Comparison of ENCODE assay signal across 1 cellular context in the genomic region with DNA sequence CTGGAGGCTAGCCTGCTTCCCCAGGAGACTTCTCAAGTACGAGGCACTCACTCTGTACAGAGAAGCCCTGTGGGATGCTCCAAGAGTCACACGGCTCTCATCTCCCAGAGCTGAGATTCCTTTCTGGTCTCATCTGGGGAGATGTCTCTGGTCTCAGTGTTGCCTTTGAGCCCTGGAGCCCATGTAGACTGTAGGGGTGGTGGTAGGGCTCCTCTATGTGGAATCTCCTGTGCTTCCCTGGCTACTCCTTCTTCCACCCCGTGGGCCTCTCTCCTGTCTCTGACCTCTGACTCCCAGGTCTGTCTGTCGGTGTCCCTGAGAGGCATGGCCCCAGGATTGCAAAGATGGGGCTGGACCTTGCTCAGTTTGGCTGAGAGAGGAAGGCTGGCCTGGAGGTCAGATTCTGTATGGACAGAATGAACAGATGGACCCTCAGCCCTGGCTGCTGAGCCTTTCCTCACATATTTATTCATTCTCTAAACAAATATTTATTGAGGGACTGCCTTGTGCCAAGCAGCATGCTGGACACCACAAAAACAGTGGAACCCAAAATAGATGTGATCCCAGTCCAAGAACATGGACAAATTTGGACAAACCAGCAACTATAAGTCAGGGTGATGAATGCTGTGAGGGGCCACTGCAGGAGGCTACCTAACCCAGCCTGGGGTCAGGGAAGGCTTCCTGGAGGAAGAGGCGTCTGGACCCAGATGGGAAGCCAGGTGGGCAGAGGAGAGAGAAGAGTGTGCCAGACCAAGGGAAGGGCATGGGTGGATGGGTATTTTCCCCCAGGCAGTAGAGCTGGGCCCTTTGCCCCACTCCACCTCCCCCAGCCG.
TF ChIP-seq lines count a peak whose summit lies in the region.

No MANE protein-coding gene starts in this region.

TF ChIP-seq in HepG2, 621 proteins besides CTCF, POLR2A, EP300 and RAD21 (continued from another document and continues in another):
- TF ChIP-seq, protein P1, sequence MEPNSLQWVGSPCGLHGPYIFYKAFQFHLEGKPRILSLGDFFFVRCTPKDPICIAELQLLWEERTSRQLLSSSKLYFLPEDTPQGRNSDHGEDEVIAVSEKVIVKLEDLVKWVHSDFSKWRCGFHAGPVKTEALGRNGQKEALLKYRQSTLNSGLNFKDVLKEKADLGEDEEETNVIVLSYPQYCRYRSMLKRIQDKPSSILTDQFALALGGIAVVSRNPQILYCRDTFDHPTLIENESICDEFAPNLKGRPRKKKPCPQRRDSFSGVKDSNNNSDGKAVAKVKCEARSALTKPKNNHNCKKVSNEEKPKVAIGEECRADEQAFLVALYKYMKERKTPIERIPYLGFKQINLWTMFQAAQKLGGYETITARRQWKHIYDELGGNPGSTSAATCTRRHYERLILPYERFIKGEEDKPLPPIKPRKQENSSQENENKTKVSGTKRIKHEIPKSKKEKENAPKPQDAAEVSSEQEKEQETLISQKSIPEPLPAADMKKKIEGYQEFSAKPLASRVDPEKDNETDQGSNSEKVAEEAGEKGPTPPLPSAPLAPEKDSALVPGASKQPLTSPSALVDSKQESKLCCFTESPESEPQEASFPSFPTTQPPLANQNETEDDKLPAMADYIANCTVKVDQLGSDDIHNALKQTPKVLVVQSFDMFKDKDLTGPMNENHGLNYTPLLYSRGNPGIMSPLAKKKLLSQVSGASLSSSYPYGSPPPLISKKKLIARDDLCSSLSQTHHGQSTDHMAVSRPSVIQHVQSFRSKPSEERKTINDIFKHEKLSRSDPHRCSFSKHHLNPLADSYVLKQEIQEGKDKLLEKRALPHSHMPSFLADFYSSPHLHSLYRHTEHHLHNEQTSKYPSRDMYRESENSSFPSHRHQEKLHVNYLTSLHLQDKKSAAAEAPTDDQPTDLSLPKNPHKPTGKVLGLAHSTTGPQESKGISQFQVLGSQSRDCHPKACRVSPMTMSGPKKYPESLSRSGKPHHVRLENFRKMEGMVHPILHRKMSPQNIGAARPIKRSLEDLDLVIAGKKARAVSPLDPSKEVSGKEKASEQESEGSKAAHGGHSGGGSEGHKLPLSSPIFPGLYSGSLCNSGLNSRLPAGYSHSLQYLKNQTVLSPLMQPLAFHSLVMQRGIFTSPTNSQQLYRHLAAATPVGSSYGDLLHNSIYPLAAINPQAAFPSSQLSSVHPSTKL (CRISPR knock-in tag; IDR thresholded peaks at IDR 0.05), result peak; percentile 81
- TF ChIP-seq TSC22D2 (CRISPR knock-in tag; IDR thresholded peaks at IDR 0.05; ENCODE audit: borderline replicate concordance), result no peak
- no peak for TF ChIP-seq ZBTB21 (CRISPR knock-in tag; IDR thresholded peaks at IDR 0.05)
- peak; percentile 20; the same call in 1 of the 2 replicates for TF ChIP-seq ZSCAN25 (CRISPR knock-in tag; IDR thresholded peaks at IDR 0.05)
- TF ChIP-seq MXI1 (IDR thresholded peaks at IDR 0.05; ENCODE audit: borderline replicate concordance, low read depth, low read length), result 0 out of 3 replicates have a peak, but pooled peaks have one; percentile 23
- no peak; the same call in 1 of the 2 replicates for TF ChIP-seq GABPB1 (CRISPR knock-in tag; IDR thresholded peaks at IDR 0.05)
- TF ChIP-seq BHLHE40 (IDR thresholded peaks at IDR 0.05; ENCODE audit: low read length), result peak; percentile 22; the same call in 1 of the 2 replicates
- TF ChIP-seq ZBTB7B (CRISPR knock-in tag; IDR thresholded peaks at IDR 0.05), result peak; percentile 48; the same call in 1 of the 2 replicates
- 0 out of 2 replicates have a peak, but pooled peaks have one; percentile 55 for TF ChIP-seq REPIN1 (CRISPR knock-in tag; IDR thresholded peaks at IDR 0.05; ENCODE audit: borderline replicate concordance, low read depth)
- peak; percentile 91 for TF ChIP-seq SALL1 (CRISPR knock-in tag; IDR thresholded peaks at IDR 0.05)
- TF ChIP-seq JUND (CRISPR knock-in tag; IDR thresholded peaks at IDR 0.05), result peak; percentile 1; the same call in 1 of the 2 replicates
- TF ChIP-seq ZNF484 (CRISPR knock-in tag; IDR thresholded peaks at IDR 0.05; ENCODE audit: borderline replicate concordance, low read depth), result no peak
- no peak for TF ChIP-seq ZNF547 (CRISPR knock-in tag; IDR thresholded peaks at IDR 0.05)
- no peak for TF ChIP-seq STAT5B (CRISPR knock-in tag; IDR thresholded peaks at IDR 0.05)
- peak; percentile 32; the same call in 1 of the 2 replicates for TF ChIP-seq POGZ (CRISPR knock-in tag; IDR thresholded peaks at IDR 0.05)
- TF ChIP-seq, protein P2, sequence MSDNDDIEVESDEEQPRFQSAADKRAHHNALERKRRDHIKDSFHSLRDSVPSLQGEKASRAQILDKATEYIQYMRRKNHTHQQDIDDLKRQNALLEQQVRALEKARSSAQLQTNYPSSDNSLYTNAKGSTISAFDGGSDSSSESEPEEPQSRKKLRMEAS (IDR thresholded peaks at IDR 0.05), result peak; percentile 58; the same call in 1 of the 2 replicates
- no peak for TF ChIP-seq NR3C1 (CRISPR knock-in tag; IDR thresholded peaks at IDR 0.05)
- TF ChIP-seq ZNF292 (CRISPR knock-in tag; IDR thresholded peaks at IDR 0.05; ENCODE audit: borderline replicate concordance, low read depth), result peak; percentile 56; the same call in 1 of the 2 replicates
- peak; percentile 39; the same call in 1 of the 2 replicates for TF ChIP-seq ZFX (CRISPR knock-in tag; IDR thresholded peaks at IDR 0.05; ENCODE audit: low read depth)
- TF ChIP-seq RBM39 (IDR thresholded peaks at IDR 0.05; ENCODE audit: low read depth, low read length, poor library complexity, severe bottlenecking), result no peak
- TF ChIP-seq, protein P3, sequence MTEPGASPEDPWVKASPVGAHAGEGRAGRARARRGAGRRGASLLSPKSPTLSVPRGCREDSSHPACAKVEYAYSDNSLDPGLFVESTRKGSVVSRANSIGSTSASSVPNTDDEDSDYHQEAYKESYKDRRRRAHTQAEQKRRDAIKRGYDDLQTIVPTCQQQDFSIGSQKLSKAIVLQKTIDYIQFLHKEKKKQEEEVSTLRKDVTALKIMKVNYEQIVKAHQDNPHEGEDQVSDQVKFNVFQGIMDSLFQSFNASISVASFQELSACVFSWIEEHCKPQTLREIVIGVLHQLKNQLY (CRISPR knock-in tag; IDR thresholded peaks at IDR 0.05), result no peak
- TF ChIP-seq HNRNPH1 (optimal IDR thresholded peaks at IDR 0.05; ENCODE audit: low read depth, low read length), result no peak
- TF ChIP-seq, protein P4, sequence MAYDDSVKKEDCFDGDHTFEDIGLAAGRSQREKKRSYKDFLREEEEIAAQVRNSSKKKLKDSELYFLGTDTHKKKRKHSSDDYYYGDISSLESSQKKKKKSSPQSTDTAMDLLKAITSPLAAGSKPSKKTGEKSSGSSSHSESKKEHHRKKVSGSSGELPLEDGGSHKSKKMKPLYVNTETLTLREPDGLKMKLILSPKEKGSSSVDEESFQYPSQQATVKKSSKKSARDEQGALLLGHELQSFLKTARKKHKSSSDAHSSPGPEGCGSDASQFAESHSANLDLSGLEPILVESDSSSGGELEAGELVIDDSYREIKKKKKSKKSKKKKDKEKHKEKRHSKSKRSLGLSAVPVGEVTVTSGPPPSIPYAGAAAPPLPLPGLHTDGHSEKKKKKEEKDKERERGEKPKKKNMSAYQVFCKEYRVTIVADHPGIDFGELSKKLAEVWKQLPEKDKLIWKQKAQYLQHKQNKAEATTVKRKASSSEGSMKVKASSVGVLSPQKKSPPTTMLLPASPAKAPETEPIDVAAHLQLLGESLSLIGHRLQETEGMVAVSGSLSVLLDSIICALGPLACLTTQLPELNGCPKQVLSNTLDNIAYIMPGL (CRISPR knock-in tag; IDR thresholded peaks at IDR 0.05; ENCODE audit: borderline replicate concordance in 1 of 2, low read depth in 1 of 2), result 0 out of 4 replicates have a peak, but pooled peaks of 1 of the 2 experiments have one; percentile 7
- TF ChIP-seq, protein P5, sequence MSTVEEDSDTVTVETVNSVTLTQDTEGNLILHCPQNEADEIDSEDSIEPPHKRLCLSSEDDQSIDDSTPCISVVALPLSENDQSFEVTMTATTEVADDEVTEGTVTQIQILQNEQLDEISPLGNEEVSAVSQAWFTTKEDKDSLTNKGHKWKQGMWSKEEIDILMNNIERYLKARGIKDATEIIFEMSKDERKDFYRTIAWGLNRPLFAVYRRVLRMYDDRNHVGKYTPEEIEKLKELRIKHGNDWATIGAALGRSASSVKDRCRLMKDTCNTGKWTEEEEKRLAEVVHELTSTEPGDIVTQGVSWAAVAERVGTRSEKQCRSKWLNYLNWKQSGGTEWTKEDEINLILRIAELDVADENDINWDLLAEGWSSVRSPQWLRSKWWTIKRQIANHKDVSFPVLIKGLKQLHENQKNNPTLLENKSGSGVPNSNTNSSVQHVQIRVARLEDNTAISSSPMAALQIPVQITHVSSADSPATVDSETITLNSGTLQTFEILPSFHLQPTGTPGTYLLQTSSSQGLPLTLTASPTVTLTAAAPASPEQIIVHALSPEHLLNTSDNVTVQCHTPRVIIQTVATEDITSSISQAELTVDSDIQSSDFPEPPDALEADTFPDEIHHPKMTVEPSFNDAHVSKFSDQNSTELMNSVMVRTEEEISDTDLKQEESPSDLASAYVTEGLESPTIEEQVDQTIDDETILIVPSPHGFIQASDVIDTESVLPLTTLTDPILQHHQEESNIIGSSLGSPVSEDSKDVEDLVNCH (CRISPR knock-in tag; IDR thresholded peaks at IDR 0.05), result no peak
- TF ChIP-seq, protein P6, sequence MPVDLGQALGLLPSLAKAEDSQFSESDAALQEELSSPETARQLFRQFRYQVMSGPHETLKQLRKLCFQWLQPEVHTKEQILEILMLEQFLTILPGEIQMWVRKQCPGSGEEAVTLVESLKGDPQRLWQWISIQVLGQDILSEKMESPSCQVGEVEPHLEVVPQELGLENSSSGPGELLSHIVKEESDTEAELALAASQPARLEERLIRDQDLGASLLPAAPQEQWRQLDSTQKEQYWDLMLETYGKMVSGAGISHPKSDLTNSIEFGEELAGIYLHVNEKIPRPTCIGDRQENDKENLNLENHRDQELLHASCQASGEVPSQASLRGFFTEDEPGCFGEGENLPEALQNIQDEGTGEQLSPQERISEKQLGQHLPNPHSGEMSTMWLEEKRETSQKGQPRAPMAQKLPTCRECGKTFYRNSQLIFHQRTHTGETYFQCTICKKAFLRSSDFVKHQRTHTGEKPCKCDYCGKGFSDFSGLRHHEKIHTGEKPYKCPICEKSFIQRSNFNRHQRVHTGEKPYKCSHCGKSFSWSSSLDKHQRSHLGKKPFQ (CRISPR knock-in tag; IDR thresholded peaks at IDR 0.05; ENCODE audit: insufficient replicate concordance), result no peak
- TF ChIP-seq RARA (CRISPR knock-in tag; IDR thresholded peaks at IDR 0.05), result peak; percentile 77
- TF ChIP-seq TCF7 (IDR thresholded peaks at IDR 0.05; ENCODE audit: low read depth), result no peak
- 0 out of 2 replicates have a peak, but pooled peaks have one; percentile 41 for TF ChIP-seq ZNF772 (CRISPR knock-in tag; IDR thresholded peaks at IDR 0.05)
- TF ChIP-seq YEATS2 (CRISPR knock-in tag; IDR thresholded peaks at IDR 0.05; ENCODE audit: borderline replicate concordance), result no peak
- TF ChIP-seq NPAS2 (CRISPR knock-in tag; IDR thresholded peaks at IDR 0.05; ENCODE audit: borderline replicate concordance), result no peak
- TF ChIP-seq NR2F1 (CRISPR knock-in tag; IDR thresholded peaks at IDR 0.05), result peak; percentile 78 to 94
- TF ChIP-seq TBL1XR1 (IDR thresholded peaks at IDR 0.05; ENCODE audit: borderline replicate concordance, low read length, partially characterized antibody), result no peak
- TF ChIP-seq, protein P7, sequence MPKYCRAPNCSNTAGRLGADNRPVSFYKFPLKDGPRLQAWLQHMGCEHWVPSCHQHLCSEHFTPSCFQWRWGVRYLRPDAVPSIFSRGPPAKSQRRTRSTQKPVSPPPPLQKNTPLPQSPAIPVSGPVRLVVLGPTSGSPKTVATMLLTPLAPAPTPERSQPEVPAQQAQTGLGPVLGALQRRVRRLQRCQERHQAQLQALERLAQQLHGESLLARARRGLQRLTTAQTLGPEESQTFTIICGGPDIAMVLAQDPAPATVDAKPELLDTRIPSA (CRISPR knock-in tag; IDR thresholded peaks at IDR 0.05; ENCODE audit: borderline replicate concordance), result no peak
- peak; percentile 68 for TF ChIP-seq TEAD3 (CRISPR knock-in tag; optimal IDR thresholded peaks at IDR 0.05; ENCODE audit: borderline replicate concordance)
- peak; percentile 62 for TF ChIP-seq PPARG (CRISPR knock-in tag; conservative IDR thresholded peaks at IDR 0.05)
- TF ChIP-seq, protein P8, sequence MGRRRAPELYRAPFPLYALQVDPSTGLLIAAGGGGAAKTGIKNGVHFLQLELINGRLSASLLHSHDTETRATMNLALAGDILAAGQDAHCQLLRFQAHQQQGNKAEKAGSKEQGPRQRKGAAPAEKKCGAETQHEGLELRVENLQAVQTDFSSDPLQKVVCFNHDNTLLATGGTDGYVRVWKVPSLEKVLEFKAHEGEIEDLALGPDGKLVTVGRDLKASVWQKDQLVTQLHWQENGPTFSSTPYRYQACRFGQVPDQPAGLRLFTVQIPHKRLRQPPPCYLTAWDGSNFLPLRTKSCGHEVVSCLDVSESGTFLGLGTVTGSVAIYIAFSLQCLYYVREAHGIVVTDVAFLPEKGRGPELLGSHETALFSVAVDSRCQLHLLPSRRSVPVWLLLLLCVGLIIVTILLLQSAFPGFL (CRISPR knock-in tag; IDR thresholded peaks at IDR 0.05), result no peak
- no peak for TF ChIP-seq MTF1 (CRISPR knock-in tag; IDR thresholded peaks at IDR 0.05)
- no peak for TF ChIP-seq ZNF33A (CRISPR knock-in tag; IDR thresholded peaks at IDR 0.05; ENCODE audit: borderline replicate concordance)
- TF ChIP-seq ZNF382 (CRISPR knock-in tag; IDR thresholded peaks at IDR 0.05; ENCODE audit: borderline replicate concordance), result no peak
- TF ChIP-seq ZNF205 (CRISPR knock-in tag; IDR thresholded peaks at IDR 0.05), result 0 out of 2 replicates have a peak, but pooled peaks have one; percentile 60
- no peak for TF ChIP-seq ZFP41 (CRISPR knock-in tag; IDR thresholded peaks at IDR 0.05; ENCODE audit: borderline replicate concordance)
- peak; percentile 74; the same call in 1 of the 2 replicates for TF ChIP-seq ZSCAN29 (CRISPR knock-in tag; conservative IDR thresholded peaks at IDR 0.05)
- no peak for TF ChIP-seq CCAR2 (optimal IDR thresholded peaks at IDR 0.05; ENCODE audit: low read depth, low read length)
- TF ChIP-seq ZNF737 (CRISPR knock-in tag; IDR thresholded peaks at IDR 0.05; ENCODE audit: borderline replicate concordance), result no peak
- no peak for TF ChIP-seq ZKSCAN8 (CRISPR knock-in tag; IDR thresholded peaks at IDR 0.05; ENCODE audit: borderline replicate concordance)
- TF ChIP-seq PRPF4 (IDR thresholded peaks at IDR 0.05; ENCODE audit: low read depth, low read length, poor library complexity, severe bottlenecking), result no peak
- TF ChIP-seq ZNF367 (CRISPR knock-in tag; IDR thresholded peaks at IDR 0.05; ENCODE audit: borderline replicate concordance), result no peak
- TF ChIP-seq MIXL1 (CRISPR knock-in tag; IDR thresholded peaks at IDR 0.05), result peak; percentile 44; the same call in 1 of the 2 replicates
- peak; percentile 86 for TF ChIP-seq HDAC2 (CRISPR knock-in tag; IDR thresholded peaks at IDR 0.05)
- TF ChIP-seq ZMYM3 (CRISPR knock-in tag; IDR thresholded peaks at IDR 0.05), result peak; percentile 12; the same call in 1 of the 2 replicates
- peak; percentile 61 for TF ChIP-seq ISL2 (CRISPR knock-in tag; IDR thresholded peaks at IDR 0.05)
- peak; percentile 36; the same call in 1 of the 2 replicates for TF ChIP-seq RXRA (CRISPR knock-in tag; IDR thresholded peaks at IDR 0.05)
- peak; percentile 86 for TF ChIP-seq NR2C2 (CRISPR knock-in tag; IDR thresholded peaks at IDR 0.05; ENCODE audit: borderline replicate concordance)
- no peak; the same call in 1 of the 2 replicates for TF ChIP-seq ZNF782 (CRISPR knock-in tag; IDR thresholded peaks at IDR 0.05; ENCODE audit: borderline replicate concordance)
- peak; percentile 95 for TF ChIP-seq NR2F6 (IDR thresholded peaks at IDR 0.05)
- TF ChIP-seq NR2F6 (CRISPR knock-in tag; IDR thresholded peaks at IDR 0.05), result peak; percentile 95
- no peak for TF ChIP-seq ZNF10 (CRISPR knock-in tag; IDR thresholded peaks at IDR 0.05; ENCODE audit: borderline replicate concordance, low read depth)
